8 cellular contexts compared by ENCODE assay signal in genomic region chr2:36403675-36404230, GRCh38. TPM values are rescaled to one million over a fixed set of nuclear protein-coding genes. Genes with fewer than 3 reads are reported as not detected.
DNase-seq lines count a peak whose midpoint lies in the region; ATAC-seq, FAIRE-seq and TF ChIP-seq lines count a peak whose summit lies in the region.

No MANE protein-coding gene starts in this region.

- H3K4me3 ChIP-seq in GM12878 = no peak overlapping the region

- H3K4me1 Mint-ChIP-seq in chondrocyte (ENCODE audit: low read depth) = peaks cover 24% of the 10 kb centered on the region

- H3K27ac ChIP-seq in GM12878 (ENCODE audit: control insufficient read depth, insufficient read depth) = no peak overlapping the region

- H3K9me3 ChIP-seq in GM12878 (replicated peaks; ENCODE audit: control insufficient read depth, insufficient read depth, low read length) = no peaks in the 10 kb centered on the region; the same call in 2 of the 3 replicates

- DNase-seq in A172 (ENCODE audit: low spot score) (peak; percentile 92), GM12878 (ENCODE audit: low read depth, low spot score) (no peak), islet precursor cell (no peak), chondrocyte (ENCODE audit: low spot score) (no peak), mesenteric fat pad (ENCODE audit: low spot score) (no peak)
- DNase-seq in stimulated activated naive CD8-positive, alpha-beta T cell treated with anti-CD3 and anti-CD28 coated beads, Interleukin-15, Interleukin-2, amounts not matched to agents 100 U/mL and 50 U/mL, for 24 hours = no peak

- no peak overlapping the region for H3K9ac ChIP-seq in GM12878 (ENCODE audit: control insufficient read depth, insufficient read depth, low read length)

- WGBS in GM12878 (ENCODE audit: insufficient coverage, insufficient replicate concordance, low lambda C conversion rate, missing lambda C conversion rate) = 0% methylated on average over 1 of the region's 1 CpG

- TF ChIP-seq EP300 in GM12878 (IDR thresholded peaks at IDR 0.05; ENCODE audit: borderline replicate concordance in 1 of 2, control insufficient read depth in 1 of 2, low read depth in 2 of 2, low read length in 2 of 2) = no peak

- no peak for TF ChIP-seq CTCF in GM12878 (IDR thresholded peaks at IDR 0.05 in 2 of 3, conservative IDR thresholded peaks at IDR 0.05 in 1 of 3; ENCODE audit: control insufficient read depth in 2 of 3, extremely low read depth in 1 of 3, insufficient read depth in 1 of 3, low read depth in 3 of 3, low read length in 3 of 3)
- no peak for TF ChIP-seq CTCF in chondrocyte (IDR thresholded peaks at IDR 0.05)

- no peak for TF ChIP-seq POLR2A in GM12878 (IDR thresholded peaks at IDR 0.05; ENCODE audit: low read depth, low read length)

- H3K36me3 ChIP-seq in GM12878 (ENCODE audit: control insufficient read depth in 2 of 2, insufficient read depth in 2 of 2, low read length in 1 of 2) = no peaks in the 10 kb centered on the region

- H3K36me3 Mint-ChIP-seq in chondrocyte (ENCODE audit: low read depth) = no peaks in the 10 kb centered on the region

- no peak overlapping the region for H3K4me3 Mint-ChIP-seq in chondrocyte (ENCODE audit: unreplicated experiment)

- CTCF ChIA-PET in GM12878 (lab: Yijun Ruan, JAX) = interaction anchor here (0.9 kb wide), 1 partner anchor 51 kb away, joined by 4 read pairs; no protein-coding TSS in a partner anchor

- ATAC-seq in GM18873 (IDR thresholded peaks at IDR 0.05; ENCODE audit: low FRiP score, unreplicated experiment) (peak; percentile 42), HG03558 (IDR thresholded peaks at IDR 0.05; ENCODE audit: extremely low read depth, unreplicated experiment) (peak; percentile 58), GM12878 (peak; percentile 37)
- peak; percentile 97 for ATAC-seq in stimulated activated naive CD8-positive, alpha-beta T cell treated with anti-CD3 and anti-CD28 coated beads, Interleukin-15, Interleukin-2, amounts not matched to agents 100 U/mL and 50 U/mL, for 24 hours

- no peaks in the 10 kb centered on the region for H3K27me3 ChIP-seq in GM12878 (replicated peaks in 1 of 2; ENCODE audit: control insufficient read depth in 2 of 2, insufficient read depth in 2 of 2, low read length in 1 of 2)

- H4K20me1 ChIP-seq in GM12878 (ENCODE audit: control insufficient read depth, insufficient read depth) = no peaks in the 10 kb centered on the region

- RAD21 ChIA-PET in GM12878 (lab: Charles Lee; ENCODE audit: unreplicated experiment) = interaction anchor here (1.9 kb wide), 1 partner anchor 51 kb away, joined by 5 read pairs; no protein-coding TSS in a partner anchor

- H3K27me3 Mint-ChIP-seq in chondrocyte (ENCODE audit: low read depth) = no peaks in the 10 kb centered on the region

- no peak for TF ChIP-seq RAD21 in GM12878 (IDR thresholded peaks at IDR 0.05; ENCODE audit: insufficient read depth, low read depth, low read length)

- intact Hi-C loops in GM12878 (cut with micrococcal nuclease; ENCODE audit: unreplicated experiment) = no loop called here

- POLR2A ChIA-PET in GM12878 (lab: Charles Lee) = interaction anchor here (0.6 kb wide), 1 partner anchor 48 kb away, joined by 3 read pairs; the partner anchor contains the start of gene CRIM1

- no peak overlapping the region for H3K27ac Mint-ChIP-seq in chondrocyte (ENCODE audit: unreplicated experiment)

- no peak overlapping the region; the same call in 1 of the 2 replicates for H2AFZ ChIP-seq in GM12878 (ENCODE audit: control insufficient read depth, low read depth, low read length)

- no peaks in the 10 kb centered on the region for H3K79me2 ChIP-seq in GM12878 (ENCODE audit: control insufficient read depth, insufficient read depth, low read length)

- H3K9me3 Mint-ChIP-seq in chondrocyte (ENCODE audit: low read depth) = no peaks in the 10 kb centered on the region

- BruUV-seq in GM12878 (replicated peaks; lab: Mats Ljungman, UMichigan) = no TSS peak

- SMC1A ChIA-PET in GM12878 (lab: Charles Lee; ENCODE audit: uncharacterized antibody, unreplicated experiment) = interaction anchor here (1.0 kb wide), 1 partner anchor 51 kb away, joined by 3 read pairs; no protein-coding TSS in a partner anchor

- no peak overlapping the region for H3K4me2 ChIP-seq in GM12878 (ENCODE audit: control insufficient read depth, insufficient read depth)

- peaks cover 9% of the 10 kb centered on the region for H3K4me1 ChIP-seq in GM12878 (ENCODE audit: control insufficient read depth, insufficient read depth, low read length)

- in situ Hi-C loops in GM12878 (cut with MboI) = no loop called here

- no peak for FAIRE-seq in GM12878 (lab: Jason Lieb, UNC)

TF ChIP-seq in GM12878, 131 proteins besides CTCF, POLR2A, EP300 and RAD21:
- no peak for TF ChIP-seq RBBP5 (conservative IDR thresholded peaks at IDR 0.05)
- TF ChIP-seq, protein P1, sequence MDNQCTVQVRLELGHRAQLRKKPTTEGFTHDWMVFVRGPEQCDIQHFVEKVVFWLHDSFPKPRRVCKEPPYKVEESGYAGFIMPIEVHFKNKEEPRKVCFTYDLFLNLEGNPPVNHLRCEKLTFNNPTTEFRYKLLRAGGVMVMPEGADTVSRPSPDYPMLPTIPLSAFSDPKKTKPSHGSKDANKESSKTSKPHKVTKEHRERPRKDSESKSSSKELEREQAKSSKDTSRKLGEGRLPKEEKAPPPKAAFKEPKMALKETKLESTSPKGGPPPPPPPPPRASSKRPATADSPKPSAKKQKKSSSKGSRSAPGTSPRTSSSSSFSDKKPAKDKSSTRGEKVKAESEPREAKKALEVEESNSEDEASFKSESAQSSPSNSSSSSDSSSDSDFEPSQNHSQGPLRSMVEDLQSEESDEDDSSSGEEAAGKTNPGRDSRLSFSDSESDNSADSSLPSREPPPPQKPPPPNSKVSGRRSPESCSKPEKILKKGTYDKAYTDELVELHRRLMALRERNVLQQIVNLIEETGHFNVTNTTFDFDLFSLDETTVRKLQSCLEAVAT (IDR thresholded peaks at IDR 0.05) = 0 out of 2 replicates have a peak, but pooled peaks have one; percentile 58

RNA-seq across cellular contexts. Expression of gene CRIM1, which starts 48.2 kb away (rescaled TPM):
- total RNA-seq in A172 (2014; rRNA removed; shearing (Covaris generic)) = 395 and 406 TPM in 2 replicates
- total RNA-seq in GM12878 (2013; cell fraction: nucleolus; rRNA removed) = 29.3 and 44.0 TPM in 2 replicates
- total RNA-seq in GM12878 (2014; rRNA removed) = 7.2 and 7.4 TPM in 2 replicates
- total RNA-seq in GM12878 (2014; rRNA removed; fragmentation: Illumina TruSeq; extraction: Trizol) = 2.8 and 3.9 TPM in 2 replicates
- total RNA-seq in GM12878 (2021) = 6.5 and 7.0 TPM in 2 replicates
- polyA plus RNA-seq in GM12878 (2011; ENCODE audit: low read depth) = 1.0 TPM
- 1.0 and 1.3 TPM in 2 replicates for polyA plus RNA-seq in GM12878 (2011; rRNA removed)
- 1.2 and 1.5 TPM in 2 replicates for polyA plus RNA-seq in GM12878 (2011; cell fraction: cytosol; rRNA removed)
- polyA plus RNA-seq in GM12878 (2011; cell fraction: nucleus; rRNA removed) = 1.0 and 2.2 TPM in 2 replicates
- 1.5 and 3.6 TPM in 2 replicates for polyA plus RNA-seq in GM12878 (2012)
- polyA plus RNA-seq in GM12878 (2014; fragmentation: Illumina TruSeq; extraction: Trizol) = 3.6 and 3.8 TPM in 2 replicates
- polyA plus RNA-seq in GM12878 (2014; fragmentation: Nextera tagmentation; extraction: Ambion mirVana) = 1 to 10 TPM; 2.1 to 2.4 TPM
- 3.4 and 3.9 TPM in 2 replicates for polyA plus RNA-seq in GM12878 (2014; rRNA removed)
- polyA plus RNA-seq in GM12878 (2016; fragmentation: Nextera tagmentation; extraction: Ambion mirVana) = under 1 TPM; 0.42 to 0.63 TPM
- polyA minus RNA-seq in GM12878 (2011; rRNA and poly(A)+ RNA removed) = 3.4 and 8.1 TPM in 2 replicates
- polyA minus RNA-seq in GM12878 (2011; cell fraction: cytosol; rRNA and poly(A)+ RNA removed) = 3.7 and 4.2 TPM in 2 replicates
- polyA minus RNA-seq in GM12878 (2011; cell fraction: nucleus; rRNA and poly(A)+ RNA removed) = 5.0 and 9.1 TPM in 2 replicates
- 99.5 to 194 TPM (median 184 TPM) in 3 replicates for total RNA-seq in chondrocyte
- 230 TPM for total RNA-seq in mesenteric fat pad

Comparison
In these comparisons a context has a peak if more than half of its experiments do, and no peak if none do; other contexts are left out.
1. ATAC-seq: peak in every context shown above with its lines; median percentile 97 in stimulated activated naive CD8-positive, alpha-beta T cell treated with anti-CD3 and anti-CD28 coated beads, Interleukin-15, Interleukin-2, amounts not matched to agents 100 U/mL and 50 U/mL, for 24 hours; 58 in HG03558; 42 in GM18873; 37 in GM12878.